In the genomic region with DNA sequence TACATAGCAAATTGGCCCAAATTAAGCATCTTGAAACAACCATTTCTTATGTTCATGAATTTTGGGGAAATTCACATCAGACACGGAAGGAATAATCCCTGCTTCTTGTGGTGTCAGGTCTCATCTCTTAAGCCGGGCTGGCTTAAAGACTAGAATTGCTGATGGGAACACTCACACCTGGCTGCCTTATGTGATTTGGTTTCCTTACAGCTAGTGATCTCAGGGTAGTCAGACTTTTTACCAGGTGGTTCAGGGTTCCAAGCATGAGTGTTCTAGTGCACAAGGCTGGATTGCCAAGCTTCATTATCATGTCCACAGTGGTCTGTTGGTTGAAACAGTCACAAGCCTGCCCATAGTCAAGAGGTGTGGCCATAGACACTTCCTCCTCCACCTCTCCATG, we compare ENCODE assay signal across 22 cellular contexts.
"Had no signal": no experiment of that assay in that cellular context is flagged by ENCODE, and none has a peak within 500 bp of the region (broad histone marks: within the 10 kb centered on the region; RNA-seq: fewer than 3 reads in every experiment).

No MANE protein-coding gene starts in this region.

- H3K4me2 ChIP-seq: SK-N-SH had no signal

- H3K9me3 ChIP-seq: SK-N-SH had no signal

- H3K9ac ChIP-seq: SK-N-SH had no signal

- DNase-seq: KBM-7, MV-4-11, NCI-H1048, NCI-H1105, NCI-H1417, NCI-H1436 treated with DMSO at 0.1 percent for 48 hours, NCI-H1694, NCI-H187 treated with DMSO at 0.1 percent for 48 hours, NCI-H2029 treated with DMSO at 0.1 percent for 48 hours, NCI-H2171 treated with DMSO at 0.1 percent for 48 hours, NCI-H345, NCI-H446 treated with DMSO at 0.1 percent for 48 hours, NCI-H510A treated with DMSO at 0.1 percent for 48 hours, NCI-H526, PC-3, SHP77, SK-N-SH had no signal

- ATAC-seq: Panc1, PC-3 had no signal

- H3K27me3 Mint-ChIP-seq: IgD-negative memory B cell had no signal

- FAIRE-seq: HTR-8/SVneo had no signal

- H3K27ac ChIP-seq: HL-60, RWPE1 had no signal
